In genomic region chr4:153019906-153020305, GRCh38 we compare ENCODE assay signal across 34 cellular contexts.
"Had no signal": no experiment of that assay in that cellular context is flagged by ENCODE, and none has a peak within 500 bp of the region (broad histone marks: within the 10 kb centered on the region; RNA-seq: fewer than 3 reads in every experiment).

No MANE protein-coding gene starts in this region.

- H3K27me3 ChIP-seq: ascending aorta, cardiac muscle cell, MG63, Peyer's patch had no signal

- H3K36me3 ChIP-seq: ascending aorta, cardiac muscle cell, MG63, Peyer's patch, WERI-Rb-1 had no signal

- H3K4me1 ChIP-seq: ascending aorta had no signal

- H3K4me3 ChIP-seq: ascending aorta, cardiac muscle cell, MG63, Peyer's patch had no signal

- H3K9me3 ChIP-seq: ascending aorta, MG63, Peyer's patch had no signal

- DNase-seq: activated CD4-positive, alpha-beta memory T cell treated with anti-CD3 and anti-CD28 coated beads, Interleukin-2, amount 10 ng/mL, durations not matched to agents 7 days and 5 days; activated CD4-positive, alpha-beta T cell treated with anti-CD3 and anti-CD28 coated beads for 1 hour; activated CD4-positive, CD25-positive, alpha-beta regulatory T cell; activated CD8-positive, alpha-beta memory T cell treated with anti-CD3 and anti-CD28 coated beads for 24 hours; activated CD8-positive, alpha-beta memory T cell treated with anti-CD3 and anti-CD28 coated beads, Interleukin-2, amount 10 ng/mL, durations not matched to agents 7 days and 5 days; activated gamma-delta T cell; activated naive CD4-positive, alpha-beta T cell treated with Interleukin-2 at 50 U/mL for 16 hours; activated naive CD8-positive, alpha-beta T cell treated with anti-CD3 and anti-CD28 coated beads, Interleukin-2, amount 10 ng/mL, durations not matched to agents 7 days and 5 days; activated T-cell treated with anti-CD3 and anti-CD28 coated beads, Interleukin-2, amount 50 U/mL, for 1 hour; activated T-cell treated with anti-CD3 and anti-CD28 coated beads, Interleukin-2, amount 50 U/mL, for 72 hours; Kasumi-1; KG1; MG63; NCI-H1048; NCI-H1105 treated with DMSO at 0.1 percent for 48 hours; NCI-H1436; NCI-H187; NCI-H2029 treated with DMSO at 0.1 percent for 48 hours; NCI-H2227 treated with DMSO at 0.1 percent for 48 hours; NCI-H446; NCI-H510A treated with DMSO at 0.1 percent for 48 hours; NCI-H526 treated with DMSO at 0.1 percent for 48 hours; NCI-H82; NK-92 treated with Interleukin-12 subunit alpha and Interleukin-12 subunit beta, amount 100 ng/mL, for 24 hours; PC-3; Peyer's patch; RPMI8226; SIG-M5; SW 1271; T1000; WERI-Rb-1 had no signal

- ATAC-seq: activated CD8-positive, alpha-beta memory T cell treated with anti-CD3 and anti-CD28 coated beads, Interleukin-2, amount 10 ng/mL, durations not matched to agents 7 days and 5 days; activated T-cell treated with anti-CD3 and anti-CD28 coated beads, Interleukin-2, amount 50 U/mL, for 72 hours; PC-3; Right ventricle myocardium inferior had no signal

- H3K27ac ChIP-seq: ascending aorta, cardiac muscle cell, Peyer's patch, WERI-Rb-1 had no signal
